In genomic region chr6:37868447-37868825, GRCh38 we compare ENCODE assay signal across 12 cellular contexts. TPM values are rescaled to one million over a fixed set of nuclear protein-coding genes. Genes with fewer than 3 reads are reported as not detected.
A peak's percentile ranks its signal among the peaks of the same experiment; 100 is the strongest.
DNase-seq lines count a peak whose midpoint lies in the region; ATAC-seq, FAIRE-seq and TF ChIP-seq lines count a peak whose summit lies in the region.
"Had no signal": no experiment of that assay in that cellular context is flagged by ENCODE, and none has a peak within 500 bp of the region (broad histone marks: within the 10 kb centered on the region; RNA-seq: fewer than 3 reads in every experiment).

No MANE protein-coding gene starts in this region.

- WGBS in K562 (ENCODE audit: insufficient coverage, low coverage, missing lambda C conversion rate) = 56% methylated on average over 4 of the region's 4 CpGs

- peaks cover 25% of the 10 kb centered on the region for H4K20me1 ChIP-seq in K562 (replicated peaks; ENCODE audit: control insufficient read depth, insufficient read depth, low read length)

- no peaks in the 10 kb centered on the region for H3K9me1 ChIP-seq in K562 (ENCODE audit: control insufficient read depth, insufficient read depth, low read length)

- peaks cover 67% of the 10 kb centered on the region for H3K79me2 ChIP-seq in K562 (ENCODE audit: control insufficient read depth, insufficient read depth, low read length)

- CTCF ChIA-PET in K562 (lab: Yijun Ruan, JAX; ENCODE audit: low intra/inter-chr PET ratio) = no interaction called here

- no peaks in the 10 kb centered on the region for H3K4me1 ChIP-seq in K562 (replicated peaks in 1 of 2; ENCODE audit: control insufficient read depth in 2 of 2, insufficient read depth in 2 of 2, low read length in 2 of 2)

- POLR2A ChIA-PET in K562 (lab: Yijun Ruan, JAX) = no interaction called here

- no peak overlapping the region for H3K4me2 ChIP-seq in K562 (ENCODE audit: insufficient read depth, low read length)

- TF ChIP-seq RAD21 in K562 (CRISPR knock-in tag; conservative IDR thresholded peaks at IDR 0.05 in 1 of 2, IDR thresholded peaks at IDR 0.05 in 1 of 2) = no peak

- DNase-seq in AG20443 (ENCODE audit: low spot score) (peak; percentile 62), HPDE6-E6E7 (ENCODE audit: extremely low spot score) (peak; percentile 41), K562 (ENCODE audit: extremely low read depth in 1 of 4, low spot score in 3 of 4) (no peak), middle frontal gyrus (ENCODE audit: extremely low spot score, low spot score) (peak; percentile 32), NCI-H69 (lab: John Stamatoyannopoulos, UW) (no peak), GM10266 (ENCODE audit: extremely low spot score) (no peak), cerebellum (ENCODE audit: low spot score) (no peak)
- DNase-seq: GDM1, Kasumi-1, Peyer's patch, thyroid gland had no signal

- intact Hi-C loops in K562 (cut with micrococcal nuclease) = loop anchor here (10.0 kb wide), 1 partner anchor 146 kb away; no protein-coding TSS in a partner anchor

- BruUV-seq in K562 (replicated peaks; lab: Mats Ljungman, UMichigan) = no TSS peak

- ATAC-seq in K562 = no peak
- ATAC-seq in HG02623 (IDR thresholded peaks at IDR 0.05; ENCODE audit: unreplicated experiment) = no peak

- in situ Hi-C loops in K562 (cut with MboI) = no loop called here

- no peaks in the 10 kb centered on the region for H3K9me3 ChIP-seq in K562 (replicated peaks; ENCODE audit: control insufficient read depth, insufficient read depth, low read depth, low read length)
- H3K9me3 ChIP-seq: Peyer's patch, thyroid gland had no signal

- TF ChIP-seq POLR2A in K562 (conservative IDR thresholded peaks at IDR 0.05) = no peak

- TF ChIP-seq EP300 in K562 (IDR thresholded peaks at IDR 0.05; ENCODE audit: low read length) = no peak

- no peak overlapping the region for H2AFZ ChIP-seq in K562 (ENCODE audit: low read depth, low read length)

- H3K36me3 ChIP-seq in K562 (ENCODE audit: control insufficient read depth, insufficient read depth, low read length) = no peaks in the 10 kb centered on the region
- H3K36me3 ChIP-seq: Peyer's patch, thyroid gland had no signal

- H3K27me3 ChIP-seq in K562 (ENCODE audit: control insufficient read depth in 2 of 2, insufficient read depth in 2 of 2, low read length in 2 of 2) = no peaks in the 10 kb centered on the region
- H3K27me3 ChIP-seq: Peyer's patch, thyroid gland had no signal

- no peak overlapping the region for H3K4me3 ChIP-seq in K562
- H3K4me3 ChIP-seq: Peyer's patch, thyroid gland had no signal

- peak; percentile 23 for FAIRE-seq in K562 (lab: Jason Lieb, UNC)

- TF ChIP-seq CTCF in K562 (IDR thresholded peaks at IDR 0.05 in 2 of 3, conservative IDR thresholded peaks at IDR 0.05 in 1 of 3; ENCODE audit: insufficient read depth in 2 of 3, low read depth in 1 of 3, low read length in 3 of 3) (no peak), GM10266 (IDR thresholded peaks at IDR 0.05; ENCODE audit: control insufficient read depth, insufficient read depth, low read depth, missing control alignments) (no peak)

- no peak overlapping the region for H3K9ac ChIP-seq in K562 (ENCODE audit: insufficient read depth in 1 of 2, low read depth in 2 of 2, low read length in 2 of 2)

- H3K27ac ChIP-seq in K562 (ENCODE audit: extremely low read depth, low read depth, low read length) = no peak overlapping the region
- H3K27ac ChIP-seq: Peyer's patch, thyroid gland had no signal

TF ChIP-seq in K562, 482 proteins besides CTCF, POLR2A, EP300 and RAD21:
- TF ChIP-seq BDP1 (IDR thresholded peaks at IDR 0.05; ENCODE audit: insufficient read depth, insufficient read length) (no peak), TOE1 (IDR thresholded peaks at IDR 0.05; ENCODE audit: borderline replicate concordance) (no peak), TOE1 (CRISPR knock-in tag; IDR thresholded peaks at IDR 0.05; ENCODE audit: borderline replicate concordance, low read depth) (no peak), YY1 (IDR thresholded peaks at IDR 0.05; ENCODE audit: borderline replicate concordance in 1 of 3, control insufficient read depth in 1 of 3, extremely low read depth in 1 of 3, insufficient read depth in 3 of 3, insufficient read length in 1 of 3, insufficient replicate concordance in 2 of 3, low read depth in 1 of 3, low read length in 2 of 3) (no peak), KLF13 (tag; IDR thresholded peaks at IDR 0.05; ENCODE audit: borderline replicate concordance, low read depth) (no peak), HMBOX1 (IDR thresholded peaks at IDR 0.05) (no peak), ZNF780A (CRISPR knock-in tag; IDR thresholded peaks at IDR 0.05) (no peak), KHSRP (IDR thresholded peaks at IDR 0.05) (no peak)

RNA-seq across cellular contexts. Expression of gene ZFAND3, which starts 48.9 kb away (rescaled TPM):
- 19.0 and 22.3 TPM in 2 replicates for total RNA-seq in K562 (2011; cell fraction: chromatin; rRNA removed; ENCODE audit: low replicate concordance)
- total RNA-seq in K562 (2011; cell fraction: nucleolus; rRNA removed) = 7.5 and 10.5 TPM in 2 replicates
- total RNA-seq in K562 (2011; cell fraction: nucleoplasm; rRNA removed) = 15.2 and 29.8 TPM in 2 replicates
- total RNA-seq in K562 (2014; rRNA removed) (6.1 and 10.5 TPM in 2 replicates), K562 (2014; rRNA removed; fragmentation: Illumina TruSeq; extraction: Trizol) (11.8 and 18.5 TPM in 2 replicates), K562 (2015; rRNA removed; fragmentation: Illumina TruSeq; extraction: Trizol) (11.8 and 12.8 TPM in 2 replicates), K562 (2021) (23.4 and 26.5 TPM in 2 replicates), cerebellum (31.0 TPM)
- polyA plus RNA-seq in K562 (2011; rRNA removed) (7.2 and 12.7 TPM in 2 replicates), K562 (2014; fragmentation: Illumina TruSeq; extraction: Trizol) (26.6 and 31.4 TPM in 2 replicates), K562 (2014; fragmentation: Nextera tagmentation; extraction: Ambion mirVana) (under 1 TPM; 0.81 to 0.87 TPM), K562 (2014; rRNA removed) (9.4 and 14.4 TPM in 2 replicates)
- polyA plus RNA-seq in K562 (2011; cell fraction: cytosol; rRNA removed) = 6.0 and 6.2 TPM in 2 replicates
- polyA plus RNA-seq in K562 (2011; cell fraction: nucleus; rRNA removed) = 6.9 and 7.1 TPM in 2 replicates
- polyA plus RNA-seq in K562 (2012) = 42.2 and 91.3 TPM in 2 replicates
- polyA minus RNA-seq in K562 (2011; rRNA and poly(A)+ RNA removed) = 7.8 and 10.0 TPM in 2 replicates
- 9.6 and 11.7 TPM in 2 replicates for polyA minus RNA-seq in K562 (2011; cell fraction: cytosol; rRNA and poly(A)+ RNA removed)
- 4.4 and 7.9 TPM in 2 replicates for polyA minus RNA-seq in K562 (2011; cell fraction: nucleus; rRNA and poly(A)+ RNA removed)

Comparison
In these comparisons a context has a peak if more than half of its experiments do, and no peak if none do; other contexts are left out.
1. DNase-seq: peak in AG20443 (single experiment), HPDE6-E6E7 (single experiment) and middle frontal gyrus (single experiment); none in K562 (0 of 4), NCI-H69 (single experiment), GM10266 (single experiment) and cerebellum (single experiment).